ENCODE assay signal across 23 cellular contexts in genomic region chr22:45594123-45594941, GRCh38.
"Had no signal": no experiment of that assay in that cellular context is flagged by ENCODE, and none has a peak within 500 bp of the region (broad histone marks: within the 10 kb centered on the region; RNA-seq: fewer than 3 reads in every experiment).

No MANE protein-coding gene starts in this region.

- H3K36me3 Mint-ChIP-seq: activated naive CD4-positive, alpha-beta T cell treated with anti-CD3 and anti-CD28 coated beads, Interleukin-2, amount 50 U/mL, for 72 hours had no signal

- H3K4me1 Mint-ChIP-seq: nephron had no signal

- H3K4me3 Mint-ChIP-seq: activated CD8-positive, alpha-beta T cell treated with anti-CD3 and anti-CD28 coated beads for 36 hours; activated T-cell treated with anti-CD3 and anti-CD28 coated beads, Interleukin-2, amount 50 U/mL, for 4 hours; nephron; stimulated activated naive CD8-positive, alpha-beta T cell treated with anti-CD3 and anti-CD28 coated beads, Interleukin-15, Interleukin-2, amounts not matched to agents 100 ng/mL and 50 ng/mL, for 24 hours had no signal

- H3K27me3 Mint-ChIP-seq: progenitor cell of endocrine pancreas; stimulated activated naive CD8-positive, alpha-beta T cell treated with anti-CD3 and anti-CD28 coated beads, Interleukin-15, Interleukin-2, amounts not matched to agents 100 ng/mL and 50 ng/mL, for 24 hours had no signal

- DNase-seq: activated CD4-positive, alpha-beta T cell treated with anti-CD3 and anti-CD28 coated beads, Interleukin-2, amount 50 U/mL, for 1 hour; activated CD4-positive, CD25-positive, alpha-beta regulatory T cell treated with anti-CD3 and anti-CD28 coated beads, Interleukin-2, amount 50 U/mL, for 72 hours; activated CD8-positive, alpha-beta T cell treated with anti-CD3 and anti-CD28 coated beads for 36 hours; activated T-cell treated with anti-CD3 and anti-CD28 coated beads, Interleukin-2, amount 50 U/mL, for 4 hours; central memory CD4-positive, alpha-beta T cell; esophagus squamous epithelium; foreskin melanocyte; left ventricle myocardium inferior; ovary; right lobe of liver; stimulated activated CD4-positive, alpha-beta T cell treated with anti-CD3 and anti-CD28 coated beads, Interleukin-12 subunit alpha, Interleukin-12 subunit beta, amount 100 ng/mL, for 4 hours; stimulated activated CD4-positive, alpha-beta T cell treated with anti-CD3 and anti-CD28 coated beads, Interleukin-4, amount 100 ng/mL, for 1 hour; T-helper 9 cell; trophoblast cell; uterus had no signal

- ATAC-seq: activated CD8-positive, alpha-beta T cell treated with anti-CD3 and anti-CD28 coated beads for 36 hours; activated naive CD4-positive, alpha-beta T cell treated with anti-CD3 and anti-CD28 coated beads, Interleukin-2, amount 50 U/mL, for 72 hours; activated T-cell treated with anti-CD3 and anti-CD28 coated beads, Interleukin-2, amount 50 U/mL, for 4 hours; right lobe of liver had no signal

- H3K9me3 Mint-ChIP-seq: activated CD8-positive, alpha-beta T cell treated with anti-CD3 and anti-CD28 coated beads for 36 hours; activated naive CD4-positive, alpha-beta T cell treated with anti-CD3 and anti-CD28 coated beads, Interleukin-2, amount 50 U/mL, for 72 hours; activated T-cell treated with anti-CD3 and anti-CD28 coated beads, Interleukin-2, amount 50 U/mL, for 4 hours; activated T-helper 2 cell treated with anti-CD3 and anti-CD28 coated beads, Interferon-gamma antibody, Interleukin-2, Interleukin-4, amounts not matched to agents 10 μg/mL and 5 μg/mL and 100 μg/mL, durations not matched to agents 14 hours and 24 hours and 36 hours; stimulated activated naive CD8-positive, alpha-beta T cell treated with anti-CD3 and anti-CD28 coated beads, Interleukin-15, Interleukin-2, amounts not matched to agents 100 ng/mL and 50 ng/mL, for 24 hours had no signal

- H3K4me3 ChIP-seq: breast epithelium, esophagus squamous epithelium, left ventricle myocardium inferior, ovary, right lobe of liver, skin epidermis, thoracic aorta, uterus had no signal

- H3K27ac Mint-ChIP-seq: activated CD8-positive, alpha-beta T cell treated with anti-CD3 and anti-CD28 coated beads for 36 hours; activated naive CD4-positive, alpha-beta T cell treated with anti-CD3 and anti-CD28 coated beads, Interleukin-2, amount 50 U/mL, for 72 hours; activated T-helper 2 cell treated with anti-CD3 and anti-CD28 coated beads, Interferon-gamma antibody, Interleukin-2, Interleukin-4, amounts not matched to agents 10 μg/mL and 5 μg/mL and 100 μg/mL, durations not matched to agents 14 hours and 24 hours and 36 hours; nephron; progenitor cell of endocrine pancreas; stimulated activated naive CD8-positive, alpha-beta T cell treated with anti-CD3 and anti-CD28 coated beads, Interleukin-15, Interleukin-2, amounts not matched to agents 100 ng/mL and 50 ng/mL, for 24 hours had no signal
